ENCODE assay signal across 10 cellular contexts in the genomic region with DNA sequence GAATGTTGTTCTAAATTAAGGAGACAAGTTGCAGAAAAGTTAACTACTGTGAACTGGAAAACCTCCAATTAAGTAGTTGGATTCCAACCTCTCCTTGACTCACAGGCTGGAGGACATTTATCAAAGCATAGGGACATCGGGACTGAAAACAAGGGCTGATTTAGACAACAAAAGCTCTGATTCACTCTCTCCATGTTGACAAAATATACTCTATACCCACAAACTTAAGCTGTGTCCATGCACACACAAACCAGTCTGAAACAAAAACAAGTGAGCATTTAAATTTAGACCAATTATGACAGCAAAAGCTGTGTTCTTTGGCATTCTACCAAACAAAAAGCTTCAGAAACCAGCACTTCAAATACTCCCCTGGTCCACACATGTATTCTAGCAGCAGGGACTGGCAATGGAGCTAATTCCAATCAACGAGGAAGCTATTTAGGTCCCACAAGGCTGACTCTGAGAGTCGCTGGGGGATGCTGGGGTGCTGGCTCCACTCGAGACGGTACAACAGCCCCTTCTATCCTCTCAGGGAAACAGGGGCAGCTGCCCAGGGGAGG.
DNase-seq lines count a peak whose midpoint lies in the region; ATAC-seq and TF ChIP-seq lines count a peak whose summit lies in the region.
"Had no signal": no experiment of that assay in that cellular context is flagged by ENCODE, and none has a peak within 500 bp of the region (broad histone marks: within the 10 kb centered on the region; RNA-seq: fewer than 3 reads in every experiment).

No MANE protein-coding gene starts in this region.

- no peaks in the 10 kb centered on the region for H3K9me3 ChIP-seq in tibial artery

- peaks cover 0 to 36% (median 17%) of the 10 kb centered on the region in 4 donors for H3K4me1 ChIP-seq in tibial artery

- intact Hi-C loops in Right ventricle myocardium superior (cut with DNase I): no loop called here
- intact Hi-C loops in cardiac septum (cut with DNase I): loop anchor here (5.0 to 10.0 kb wide), 2 partner anchors 204 to 741 kb away; a partner anchor contains a TSS
- intact Hi-C loops in tibial artery (cut with DNase I; ENCODE audit: low total_unique reads): no loop called here

- H3K27me3 ChIP-seq in tibial artery: no peaks in the 10 kb centered on the region

- no peak overlapping the region for H3K27ac Mint-ChIP-seq in natural killer cell treated with Interleukin-12 subunit alpha and Interleukin-12 subunit beta and Interleukin-15 and Interleukin-18, amount 100 ng/mL, for 72 hours

- H3K4me3 Mint-ChIP-seq in natural killer cell treated with Interleukin-12 subunit alpha and Interleukin-12 subunit beta and Interleukin-15 and Interleukin-18, amount 100 ng/mL, for 72 hours: no peak overlapping the region

- no peaks in the 10 kb centered on the region for H3K36me3 Mint-ChIP-seq in natural killer cell treated with Interleukin-12 subunit alpha and Interleukin-12 subunit beta and Interleukin-15 and Interleukin-18, amount 100 ng/mL, for 72 hours

- H3K27me3 Mint-ChIP-seq in natural killer cell treated with Interleukin-12 subunit alpha and Interleukin-12 subunit beta and Interleukin-15 and Interleukin-18, amount 100 ng/mL, for 72 hours: no peaks in the 10 kb centered on the region

- H3K4me1 Mint-ChIP-seq in natural killer cell treated with Interleukin-12 subunit alpha and Interleukin-12 subunit beta and Interleukin-15 and Interleukin-18, amount 100 ng/mL, for 72 hours (ENCODE audit: low read depth in 2 of 2): no peaks in the 10 kb centered on the region

- no peaks in the 10 kb centered on the region for H3K36me3 ChIP-seq in tibial artery

- TF ChIP-seq CTCF in tibial artery (IDR thresholded peaks at IDR 0.05): no peak

- peaks cover 3% of the 10 kb centered on the region for H3K9me3 Mint-ChIP-seq in natural killer cell treated with Interleukin-12 subunit alpha and Interleukin-12 subunit beta and Interleukin-15 and Interleukin-18, amount 100 ng/mL, for 72 hours

- H3K4me3 ChIP-seq in tibial artery: no peak overlapping the region

- ATAC-seq in Right ventricle myocardium superior (ENCODE audit: poor library complexity) (peak; percentile 68), GM21717 (IDR thresholded peaks at IDR 0.05; ENCODE audit: unreplicated experiment) (no peak)
- no peak for ATAC-seq in natural killer cell treated with Interleukin-12 subunit alpha and Interleukin-12 subunit beta and Interleukin-15 and Interleukin-18, amount 100 ng/mL, for 72 hours

- DNase-seq in Right ventricle myocardium superior (no peak), cardiac septum (ENCODE audit: low spot score) (no peak), amniotic epithelial cell (ENCODE audit: low read depth) (peak; percentile 66), inferior parietal cortex (ENCODE audit: extremely low spot score) (peak; percentile 50), tibial artery (no peak), mucosa of gallbladder (ENCODE audit: low spot score) (no peak)
- no peak for DNase-seq in natural killer cell treated with Interleukin-12 subunit alpha and Interleukin-12 subunit beta and Interleukin-15 and Interleukin-18, amount 100 ng/mL, for 72 hours (ENCODE audit: low spot score)
- DNase-seq: erythroblast, MM.1S had no signal

- H3K27ac ChIP-seq in tibial artery: peak overlapping the region; percentile 36 to 55

Comparison
In these comparisons a context has a peak if more than half of its experiments do, and no peak if none do; other contexts are left out.
1. DNase-seq: peak in amniotic epithelial cell (single experiment) and inferior parietal cortex (single experiment); none in Right ventricle myocardium superior (single experiment), cardiac septum (single experiment), tibial artery (0 of 2), natural killer cell treated with Interleukin-12 subunit alpha and Interleukin-12 subunit beta and Interleukin-15 and Interleukin-18, amount 100 ng/mL, for 72 hours (single experiment) and mucosa of gallbladder (single experiment).